Comparison of ENCODE assay signal across 9 cellular contexts in genomic region chr6:128731249-128732165, GRCh38.
DNase-seq lines count a peak whose midpoint lies in the region; ATAC-seq, FAIRE-seq and TF ChIP-seq lines count a peak whose summit lies in the region.
"Had no signal": no experiment of that assay in that cellular context is flagged by ENCODE, and none has a peak within 500 bp of the region (broad histone marks: within the 10 kb centered on the region; RNA-seq: fewer than 3 reads in every experiment).

No MANE protein-coding gene starts in this region.

- intact Hi-C loops in sciatic nerve (cut with DNase I): no loop called here

- POLR2A ChIA-PET in RWPE1 (lab: Yijun Ruan, JAX; ENCODE audit: low non-redundant PET): no interaction called here

- H3K4me3 Mint-ChIP-seq in immature natural killer cell: no peak overlapping the region
- H3K4me3 Mint-ChIP-seq: B cell had no signal

- no peaks in the 10 kb centered on the region for H3K4me1 Mint-ChIP-seq in immature natural killer cell
- H3K4me1 Mint-ChIP-seq: B cell had no signal

- H3K27ac Mint-ChIP-seq in immature natural killer cell: no peak overlapping the region
- H3K27ac Mint-ChIP-seq: B cell had no signal

- no peaks in the 10 kb centered on the region for H3K36me3 Mint-ChIP-seq in immature natural killer cell

- DNase-seq in NCI-H2171 treated with DMSO at 0.1 percent for 48 hours (lab: John Stamatoyannopoulos, UW): peak; percentile 36
- no peak for DNase-seq in NCI-H2171 (lab: John Stamatoyannopoulos, UW)
- DNase-seq in HS-27A (ENCODE audit: low read depth): peak; percentile 35
- peak; percentile 48 for DNase-seq in RWPE1 (ENCODE audit: low spot score)
- DNase-seq in frontal cortex (ENCODE audit: low spot score in 2 of 2): peak in 1 of 2 donors; percentile 6
- no peak for DNase-seq in sciatic nerve (ENCODE audit: low spot score)
- no peak for DNase-seq in central memory CD4-positive, alpha-beta T cell
- no peak for DNase-seq in immature natural killer cell

- no peaks in the 10 kb centered on the region for H3K9me3 Mint-ChIP-seq in immature natural killer cell

- peak; percentile 78 for TF ChIP-seq CTCF in RWPE1 (conservative IDR thresholded peaks at IDR 0.05; ENCODE audit: low read depth)

- H3K27ac ChIP-seq in RWPE1: no peak overlapping the region

- ATAC-seq in sciatic nerve: peak; percentile 73

- CTCF ChIA-PET in RWPE1 (lab: Yijun Ruan, JAX): interaction anchor here (0.5 to 1.9 kb wide), 13 partner anchors 76 to 1348 kb away, joined by 3 to 8 read pairs (median 4); no protein-coding TSS in a partner anchor

- peak; percentile 89 for FAIRE-seq in frontal cortex (lab: Jason Lieb, UNC)

- peaks cover 0 to 11% (median 6%) of the 10 kb centered on the region in 3 donors for H3K27me3 Mint-ChIP-seq in immature natural killer cell (ENCODE audit: low read depth in 3 of 3)
- H3K27me3 Mint-ChIP-seq: B cell had no signal

Comparison
In these comparisons a context has a peak if more than half of its experiments do, and no peak if none do; other contexts are left out.
1. DNase-seq: peak in NCI-H2171 treated with DMSO at 0.1 percent for 48 hours (single experiment), HS-27A (single experiment) and RWPE1 (single experiment); none in NCI-H2171 (single experiment), sciatic nerve (single experiment), central memory CD4-positive, alpha-beta T cell (single experiment) and immature natural killer cell (0 of 3).